ENCODE assay signal across 2 cellular contexts in the genomic region with DNA sequence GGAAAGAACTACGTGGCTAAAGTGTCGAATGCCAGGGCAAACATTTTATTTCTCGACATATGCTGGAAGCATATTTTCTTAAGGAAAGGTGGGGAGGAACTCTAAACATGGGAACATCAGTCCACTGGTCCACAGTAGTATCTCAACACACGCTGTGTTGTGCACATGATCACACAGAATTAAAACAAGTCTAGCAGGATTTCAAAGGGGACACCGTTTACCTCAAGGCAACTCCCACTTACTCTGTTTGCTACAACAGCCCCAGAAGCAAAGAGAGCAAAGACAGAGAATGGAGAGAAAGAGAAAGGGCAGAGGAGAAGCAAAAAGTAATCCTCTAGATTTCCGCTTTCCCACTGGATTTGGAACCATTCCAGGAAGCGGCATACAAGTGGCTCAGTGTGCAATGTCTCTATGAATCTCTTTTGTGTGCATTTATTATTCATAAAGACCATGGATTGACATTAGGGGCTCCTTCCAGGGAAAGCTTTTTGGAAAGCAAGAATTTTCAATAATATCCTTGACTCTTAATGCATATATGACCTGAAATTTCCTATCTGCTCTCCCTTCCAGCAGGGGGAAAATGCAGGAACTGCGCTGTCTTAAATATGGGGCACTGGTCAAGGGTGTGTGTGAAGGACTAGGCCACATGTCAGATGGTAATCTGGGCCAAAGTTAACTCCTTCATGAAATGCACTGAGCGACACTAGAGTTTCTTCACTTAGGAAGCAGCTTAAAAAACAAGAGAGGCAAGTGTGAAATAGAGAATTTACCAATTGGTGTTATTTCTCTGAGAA.
TF ChIP-seq lines count a peak whose summit lies in the region.

No MANE protein-coding gene starts in this region.

TF ChIP-seq in A549, 52 proteins besides CTCF, POLR2A, EP300 and RAD21:
- no peak for TF ChIP-seq GATA3 (IDR thresholded peaks at IDR 0.05; ENCODE audit: borderline replicate concordance)
- TF ChIP-seq, protein P1, sequence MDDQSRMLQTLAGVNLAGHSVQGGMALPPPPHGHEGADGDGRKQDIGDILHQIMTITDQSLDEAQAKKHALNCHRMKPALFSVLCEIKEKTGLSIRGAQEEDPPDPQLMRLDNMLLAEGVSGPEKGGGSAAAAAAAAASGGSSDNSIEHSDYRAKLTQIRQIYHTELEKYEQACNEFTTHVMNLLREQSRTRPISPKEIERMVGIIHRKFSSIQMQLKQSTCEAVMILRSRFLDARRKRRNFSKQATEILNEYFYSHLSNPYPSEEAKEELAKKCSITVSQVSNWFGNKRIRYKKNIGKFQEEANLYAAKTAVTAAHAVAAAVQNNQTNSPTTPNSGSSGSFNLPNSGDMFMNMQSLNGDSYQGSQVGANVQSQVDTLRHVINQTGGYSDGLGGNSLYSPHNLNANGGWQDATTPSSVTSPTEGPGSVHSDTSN (IDR thresholded peaks at IDR 0.05): no peak
- TF ChIP-seq, protein P2, sequence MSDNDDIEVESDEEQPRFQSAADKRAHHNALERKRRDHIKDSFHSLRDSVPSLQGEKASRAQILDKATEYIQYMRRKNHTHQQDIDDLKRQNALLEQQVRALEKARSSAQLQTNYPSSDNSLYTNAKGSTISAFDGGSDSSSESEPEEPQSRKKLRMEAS (IDR thresholded peaks at IDR 0.05): 0 out of 2 replicates have a peak, but pooled peaks have one; percentile 23

TF ChIP-seq in K562, 482 proteins besides CTCF, POLR2A, EP300 and RAD21 (continues in another document):
- TF ChIP-seq NEUROD1 (IDR thresholded peaks at IDR 0.05; ENCODE audit: borderline replicate concordance, low read depth, low read length, partially characterized antibody) (no peak), ZNF3 (CRISPR knock-in tag; IDR thresholded peaks at IDR 0.05) (no peak), SMARCA4 (IDR thresholded peaks at IDR 0.05) (peak; percentile 38; the same call in 1 of the 2 replicates), HNRNPL (IDR thresholded peaks at IDR 0.05; ENCODE audit: low read depth, low read length) (no peak), SMAD4 (CRISPR knock-in tag; conservative IDR thresholded peaks at IDR 0.05) (no peak), RCOR1 (IDR thresholded peaks at IDR 0.05; ENCODE audit: borderline replicate concordance in 1 of 2, low read depth in 2 of 2, low read length in 2 of 2) (0 out of 4 replicates have a peak, but pooled peaks of 1 of the 2 experiments have one; percentile 10), ZNF79 (CRISPR knock-in tag; IDR thresholded peaks at IDR 0.05; ENCODE audit: low read depth) (0 out of 2 replicates have a peak, but pooled peaks have one; percentile 42), DMBX1 (CRISPR knock-in tag; IDR thresholded peaks at IDR 0.05; ENCODE audit: borderline replicate concordance) (0 out of 2 replicates have a peak, but pooled peaks have one; percentile 37), ESRRA (IDR thresholded peaks at IDR 0.05; ENCODE audit: borderline replicate concordance, low read depth) (0 out of 2 replicates have a peak, but pooled peaks have one; percentile 36), ZNF408 (CRISPR knock-in tag; IDR thresholded peaks at IDR 0.05; ENCODE audit: low read depth) (no peak), ZFP1 (CRISPR knock-in tag; IDR thresholded peaks at IDR 0.05) (no peak), HMG20A (CRISPR knock-in tag; conservative IDR thresholded peaks at IDR 0.05) (no peak), NR2C1 (IDR thresholded peaks at IDR 0.05) (no peak), NR2C1 (tag; IDR thresholded peaks at IDR 0.05) (0 out of 2 replicates have a peak, but pooled peaks have one; percentile 13), TEAD4 (IDR thresholded peaks at IDR 0.05; ENCODE audit: low read length) (peak; percentile 39; the same call in 1 of the 2 replicates), TEAD4 (CRISPR knock-in tag; IDR thresholded peaks at IDR 0.05; ENCODE audit: borderline replicate concordance) (no peak), NFIC (IDR thresholded peaks at IDR 0.05) (peak; percentile 83), SMARCA5 (IDR thresholded peaks at IDR 0.05) (no peak), ELF1 (tag; IDR thresholded peaks at IDR 0.05) (peak; percentile 41), RNF2 (IDR thresholded peaks at IDR 0.05) (peak; percentile 47; the same call in 1 of the 2 replicates), HCFC1 (IDR thresholded peaks at IDR 0.05; ENCODE audit: low read depth, low read length) (no peak), MCM5 (IDR thresholded peaks at IDR 0.05; ENCODE audit: low read depth) (no peak), ZNF668 (CRISPR knock-in tag; IDR thresholded peaks at IDR 0.05) (no peak), XRCC4 (IDR thresholded peaks at IDR 0.05; ENCODE audit: extremely low read depth, insufficient read depth, insufficient read length) (no peak), CREB1 (IDR thresholded peaks at IDR 0.05) (no peak), CREB1 (CRISPR knock-in tag; IDR thresholded peaks at IDR 0.05) (no peak), ZNF134 (CRISPR knock-in tag; conservative IDR thresholded peaks at IDR 0.05) (0 out of 2 replicates have a peak, but pooled peaks have one; percentile 9), SIX5 (IDR thresholded peaks at IDR 0.05; ENCODE audit: borderline replicate concordance in 1 of 2, insufficient read depth in 1 of 2, low read depth in 1 of 2, low read length in 2 of 2) (no peak), CBFA2T2 (conservative IDR thresholded peaks at IDR 0.05) (0 out of 2 replicates have a peak, but pooled peaks have one; percentile 2), ZFX (CRISPR knock-in tag; IDR thresholded peaks at IDR 0.05) (peak; percentile 50), ZNF175 (CRISPR knock-in tag; IDR thresholded peaks at IDR 0.05; ENCODE audit: low read depth) (no peak), SREBF1 (IDR thresholded peaks at IDR 0.05; ENCODE audit: borderline replicate concordance, low read depth, low read length) (no peak), ARID1B (IDR thresholded peaks at IDR 0.05) (0 out of 2 replicates have a peak, but pooled peaks have one; percentile 25)
- TF ChIP-seq, protein P3, sequence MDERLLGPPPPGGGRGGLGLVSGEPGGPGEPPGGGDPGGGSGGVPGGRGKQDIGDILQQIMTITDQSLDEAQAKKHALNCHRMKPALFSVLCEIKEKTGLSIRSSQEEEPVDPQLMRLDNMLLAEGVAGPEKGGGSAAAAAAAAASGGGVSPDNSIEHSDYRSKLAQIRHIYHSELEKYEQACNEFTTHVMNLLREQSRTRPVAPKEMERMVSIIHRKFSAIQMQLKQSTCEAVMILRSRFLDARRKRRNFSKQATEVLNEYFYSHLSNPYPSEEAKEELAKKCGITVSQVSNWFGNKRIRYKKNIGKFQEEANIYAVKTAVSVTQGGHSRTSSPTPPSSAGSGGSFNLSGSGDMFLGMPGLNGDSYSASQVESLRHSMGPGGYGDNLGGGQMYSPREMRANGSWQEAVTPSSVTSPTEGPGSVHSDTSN (CRISPR knock-in tag; IDR thresholded peaks at IDR 0.05; ENCODE audit: low read depth): no peak
- TF ChIP-seq, protein P3 (tag; conservative IDR thresholded peaks at IDR 0.05; ENCODE audit: low read depth): 0 out of 2 replicates have a peak, but pooled peaks have one; percentile 16
- TF ChIP-seq, protein P4, sequence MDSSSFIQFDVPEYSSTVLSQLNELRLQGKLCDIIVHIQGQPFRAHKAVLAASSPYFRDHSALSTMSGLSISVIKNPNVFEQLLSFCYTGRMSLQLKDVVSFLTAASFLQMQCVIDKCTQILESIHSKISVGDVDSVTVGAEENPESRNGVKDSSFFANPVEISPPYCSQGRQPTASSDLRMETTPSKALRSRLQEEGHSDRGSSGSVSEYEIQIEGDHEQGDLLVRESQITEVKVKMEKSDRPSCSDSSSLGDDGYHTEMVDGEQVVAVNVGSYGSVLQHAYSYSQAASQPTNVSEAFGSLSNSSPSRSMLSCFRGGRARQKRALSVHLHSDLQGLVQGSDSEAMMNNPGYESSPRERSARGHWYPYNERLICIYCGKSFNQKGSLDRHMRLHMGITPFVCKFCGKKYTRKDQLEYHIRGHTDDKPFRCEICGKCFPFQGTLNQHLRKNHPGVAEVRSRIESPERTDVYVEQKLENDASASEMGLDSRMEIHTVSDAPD (CRISPR knock-in tag; IDR thresholded peaks at IDR 0.05): 0 out of 2 replicates have a peak, but pooled peaks have one; percentile 17
- TF ChIP-seq, protein P5, sequence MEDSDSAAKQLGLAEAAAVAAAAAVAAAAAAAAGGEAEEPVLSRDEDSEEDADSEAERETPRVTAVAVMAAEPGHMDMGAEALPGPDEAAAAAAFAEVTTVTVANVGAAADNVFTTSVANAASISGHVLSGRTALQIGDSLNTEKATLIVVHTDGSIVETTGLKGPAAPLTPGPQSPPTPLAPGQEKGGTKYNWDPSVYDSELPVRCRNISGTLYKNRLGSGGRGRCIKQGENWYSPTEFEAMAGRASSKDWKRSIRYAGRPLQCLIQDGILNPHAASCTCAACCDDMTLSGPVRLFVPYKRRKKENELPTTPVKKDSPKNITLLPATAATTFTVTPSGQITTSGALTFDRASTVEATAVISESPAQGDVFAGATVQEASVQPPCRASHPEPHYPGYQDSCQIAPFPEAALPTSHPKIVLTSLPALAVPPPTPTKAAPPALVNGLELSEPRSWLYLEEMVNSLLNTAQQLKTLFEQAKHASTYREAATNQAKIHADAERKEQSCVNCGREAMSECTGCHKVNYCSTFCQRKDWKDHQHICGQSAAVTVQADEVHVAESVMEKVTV (CRISPR knock-in tag; IDR thresholded peaks at IDR 0.05): 0 out of 2 replicates have a peak, but pooled peaks have one; percentile 18
- TF ChIP-seq, protein P6, sequence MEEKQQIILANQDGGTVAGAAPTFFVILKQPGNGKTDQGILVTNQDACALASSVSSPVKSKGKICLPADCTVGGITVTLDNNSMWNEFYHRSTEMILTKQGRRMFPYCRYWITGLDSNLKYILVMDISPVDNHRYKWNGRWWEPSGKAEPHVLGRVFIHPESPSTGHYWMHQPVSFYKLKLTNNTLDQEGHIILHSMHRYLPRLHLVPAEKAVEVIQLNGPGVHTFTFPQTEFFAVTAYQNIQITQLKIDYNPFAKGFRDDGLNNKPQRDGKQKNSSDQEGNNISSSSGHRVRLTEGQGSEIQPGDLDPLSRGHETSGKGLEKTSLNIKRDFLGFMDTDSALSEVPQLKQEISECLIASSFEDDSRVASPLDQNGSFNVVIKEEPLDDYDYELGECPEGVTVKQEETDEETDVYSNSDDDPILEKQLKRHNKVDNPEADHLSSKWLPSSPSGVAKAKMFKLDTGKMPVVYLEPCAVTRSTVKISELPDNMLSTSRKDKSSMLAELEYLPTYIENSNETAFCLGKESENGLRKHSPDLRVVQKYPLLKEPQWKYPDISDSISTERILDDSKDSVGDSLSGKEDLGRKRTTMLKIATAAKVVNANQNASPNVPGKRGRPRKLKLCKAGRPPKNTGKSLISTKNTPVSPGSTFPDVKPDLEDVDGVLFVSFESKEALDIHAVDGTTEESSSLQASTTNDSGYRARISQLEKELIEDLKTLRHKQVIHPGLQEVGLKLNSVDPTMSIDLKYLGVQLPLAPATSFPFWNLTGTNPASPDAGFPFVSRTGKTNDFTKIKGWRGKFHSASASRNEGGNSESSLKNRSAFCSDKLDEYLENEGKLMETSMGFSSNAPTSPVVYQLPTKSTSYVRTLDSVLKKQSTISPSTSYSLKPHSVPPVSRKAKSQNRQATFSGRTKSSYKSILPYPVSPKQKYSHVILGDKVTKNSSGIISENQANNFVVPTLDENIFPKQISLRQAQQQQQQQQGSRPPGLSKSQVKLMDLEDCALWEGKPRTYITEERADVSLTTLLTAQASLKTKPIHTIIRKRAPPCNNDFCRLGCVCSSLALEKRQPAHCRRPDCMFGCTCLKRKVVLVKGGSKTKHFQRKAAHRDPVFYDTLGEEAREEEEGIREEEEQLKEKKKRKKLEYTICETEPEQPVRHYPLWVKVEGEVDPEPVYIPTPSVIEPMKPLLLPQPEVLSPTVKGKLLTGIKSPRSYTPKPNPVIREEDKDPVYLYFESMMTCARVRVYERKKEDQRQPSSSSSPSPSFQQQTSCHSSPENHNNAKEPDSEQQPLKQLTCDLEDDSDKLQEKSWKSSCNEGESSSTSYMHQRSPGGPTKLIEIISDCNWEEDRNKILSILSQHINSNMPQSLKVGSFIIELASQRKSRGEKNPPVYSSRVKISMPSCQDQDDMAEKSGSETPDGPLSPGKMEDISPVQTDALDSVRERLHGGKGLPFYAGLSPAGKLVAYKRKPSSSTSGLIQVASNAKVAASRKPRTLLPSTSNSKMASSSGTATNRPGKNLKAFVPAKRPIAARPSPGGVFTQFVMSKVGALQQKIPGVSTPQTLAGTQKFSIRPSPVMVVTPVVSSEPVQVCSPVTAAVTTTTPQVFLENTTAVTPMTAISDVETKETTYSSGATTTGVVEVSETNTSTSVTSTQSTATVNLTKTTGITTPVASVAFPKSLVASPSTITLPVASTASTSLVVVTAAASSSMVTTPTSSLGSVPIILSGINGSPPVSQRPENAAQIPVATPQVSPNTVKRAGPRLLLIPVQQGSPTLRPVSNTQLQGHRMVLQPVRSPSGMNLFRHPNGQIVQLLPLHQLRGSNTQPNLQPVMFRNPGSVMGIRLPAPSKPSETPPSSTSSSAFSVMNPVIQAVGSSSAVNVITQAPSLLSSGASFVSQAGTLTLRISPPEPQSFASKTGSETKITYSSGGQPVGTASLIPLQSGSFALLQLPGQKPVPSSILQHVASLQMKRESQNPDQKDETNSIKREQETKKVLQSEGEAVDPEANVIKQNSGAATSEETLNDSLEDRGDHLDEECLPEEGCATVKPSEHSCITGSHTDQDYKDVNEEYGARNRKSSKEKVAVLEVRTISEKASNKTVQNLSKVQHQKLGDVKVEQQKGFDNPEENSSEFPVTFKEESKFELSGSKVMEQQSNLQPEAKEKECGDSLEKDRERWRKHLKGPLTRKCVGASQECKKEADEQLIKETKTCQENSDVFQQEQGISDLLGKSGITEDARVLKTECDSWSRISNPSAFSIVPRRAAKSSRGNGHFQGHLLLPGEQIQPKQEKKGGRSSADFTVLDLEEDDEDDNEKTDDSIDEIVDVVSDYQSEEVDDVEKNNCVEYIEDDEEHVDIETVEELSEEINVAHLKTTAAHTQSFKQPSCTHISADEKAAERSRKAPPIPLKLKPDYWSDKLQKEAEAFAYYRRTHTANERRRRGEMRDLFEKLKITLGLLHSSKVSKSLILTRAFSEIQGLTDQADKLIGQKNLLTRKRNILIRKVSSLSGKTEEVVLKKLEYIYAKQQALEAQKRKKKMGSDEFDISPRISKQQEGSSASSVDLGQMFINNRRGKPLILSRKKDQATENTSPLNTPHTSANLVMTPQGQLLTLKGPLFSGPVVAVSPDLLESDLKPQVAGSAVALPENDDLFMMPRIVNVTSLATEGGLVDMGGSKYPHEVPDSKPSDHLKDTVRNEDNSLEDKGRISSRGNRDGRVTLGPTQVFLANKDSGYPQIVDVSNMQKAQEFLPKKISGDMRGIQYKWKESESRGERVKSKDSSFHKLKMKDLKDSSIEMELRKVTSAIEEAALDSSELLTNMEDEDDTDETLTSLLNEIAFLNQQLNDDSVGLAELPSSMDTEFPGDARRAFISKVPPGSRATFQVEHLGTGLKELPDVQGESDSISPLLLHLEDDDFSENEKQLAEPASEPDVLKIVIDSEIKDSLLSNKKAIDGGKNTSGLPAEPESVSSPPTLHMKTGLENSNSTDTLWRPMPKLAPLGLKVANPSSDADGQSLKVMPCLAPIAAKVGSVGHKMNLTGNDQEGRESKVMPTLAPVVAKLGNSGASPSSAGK (IDR thresholded peaks at IDR 0.05): peak; percentile 70
